10 cellular contexts compared by ENCODE assay signal in genomic region chr2:46982356-46983064, GRCh38. TPM values are rescaled to one million over a fixed set of nuclear protein-coding genes. Genes with fewer than 3 reads are reported as not detected.
DNase-seq lines count a peak whose midpoint lies in the region; ATAC-seq and TF ChIP-seq lines count a peak whose summit lies in the region.
"Had no signal": no experiment of that assay in that cellular context is flagged by ENCODE, and none has a peak within 500 bp of the region (broad histone marks: within the 10 kb centered on the region; RNA-seq: fewer than 3 reads in every experiment).

No MANE protein-coding gene starts in this region.

- 91 to 93% methylated on average over 5 of the region's 5 CpGs for WGBS in heart right ventricle, 2 donors
- 87 to 94% methylated on average over 5 of the region's 5 CpGs for WGBS in upper lobe of left lung, 2 donors

- H3K4me1 Mint-ChIP-seq in T-cell: peaks cover 65 to 82% (median 71%) of the 10 kb centered on the region in 3 donors
- H3K4me1 Mint-ChIP-seq in immature natural killer cell: peaks cover 47 to 54% of the 10 kb centered on the region in 2 donors

- ATAC-seq in heart right ventricle (no peak), Right ventricle myocardium superior (ENCODE audit: poor library complexity) (no peak), T-cell (replicated peaks in 1 of 4) (no peak), upper lobe of left lung (ENCODE audit: low FRiP score in 2 of 2) (no peak)

- intact Hi-C loops in heart right ventricle (cut with DNase I): no loop called here
- intact Hi-C loops in Right ventricle myocardium superior (cut with DNase I): no loop called here

- H3K27ac ChIP-seq in heart right ventricle: peak overlapping the region in 6 of 10 donors; percentile 49 to 87 (median 70)
- peak overlapping the region; percentile 60 to 83 (median 79) for H3K27ac ChIP-seq in upper lobe of left lung

- TF ChIP-seq POLR2A in upper lobe of left lung (IDR thresholded peaks at IDR 0.05): no peak

- POLR2A ChIA-PET in T-cell (lab: Charles Lee): interaction anchor here (0.6 to 0.7 kb wide), 2 partner anchors 67 to 478 kb away, joined by 3 read pairs; partner anchors contain the start of gene MCFD2 (in 1 of the 2)

- H3K36me3 Mint-ChIP-seq in T-cell: peaks cover 20% of the 10 kb centered on the region
- H3K36me3 Mint-ChIP-seq in immature natural killer cell: peaks cover 0 to 8% (median 7%) of the 10 kb centered on the region in 3 donors

- TF ChIP-seq EP300 in upper lobe of left lung (IDR thresholded peaks at IDR 0.05): no peak

- H3K27me3 ChIP-seq in heart right ventricle (no peaks in the 10 kb centered on the region), upper lobe of left lung (no peaks in the 10 kb centered on the region)

- H3K4me3 ChIP-seq in heart right ventricle: no peak overlapping the region
- no peak overlapping the region for H3K4me3 ChIP-seq in upper lobe of left lung

- H3K4me3 Mint-ChIP-seq in T-cell (no peak overlapping the region), immature natural killer cell (no peak overlapping the region)

- peaks cover 31 to 94% (median 54%) of the 10 kb centered on the region in 9 donors for H3K4me1 ChIP-seq in heart right ventricle
- peaks cover 55 to 69% (median 66%) of the 10 kb centered on the region in 4 donors for H3K4me1 ChIP-seq in upper lobe of left lung

- CTCF ChIA-PET in T-cell (lab: Charles Lee): interaction anchor here (0.5 to 1.4 kb wide), 7 partner anchors 35 to 341 kb away, joined by 3 to 6 read pairs (median 4); no protein-coding TSS in a partner anchor

- H3K27me3 Mint-ChIP-seq in T-cell (no peaks in the 10 kb centered on the region), immature natural killer cell (ENCODE audit: low read depth in 3 of 3) (peaks cover 0 to 4% (median 4%) of the 10 kb centered on the region in 3 donors)

- H3K9me3 ChIP-seq in heart right ventricle: no peaks in the 10 kb centered on the region
- H3K9me3 ChIP-seq in upper lobe of left lung: no peaks in the 10 kb centered on the region

- DNase-seq in heart right ventricle: no peak
- DNase-seq in Right ventricle myocardium superior: no peak
- DNase-seq in T-cell: no peak
- no peak for DNase-seq in immature natural killer cell
- no peak for DNase-seq in upper lobe of left lung
- no peak for DNase-seq in KG1 (lab: John Stamatoyannopoulos, UW)
- DNase-seq in DMS114 treated with DMSO at 0.1 percent for 48 hours (lab: John Stamatoyannopoulos, UW; ENCODE audit: unreplicated experiment): no peak
- no peak for DNase-seq in stimulated activated naive CD4-positive, alpha-beta T cell treated with Interleukin-2 at 50 U/mL for 16 hours (lab: John Stamatoyannopoulos, UW)
- DNase-seq: kidney glomerular epithelial cell, retina had no signal

- H3K27ac Mint-ChIP-seq in T-cell: peak overlapping the region; percentile 98 to 99
- H3K27ac Mint-ChIP-seq in immature natural killer cell: peak overlapping the region in 4 of 6 donors; percentile 31 to 45 (median 40)

- TF ChIP-seq CTCF in heart right ventricle (IDR thresholded peaks at IDR 0.05) (no peak), upper lobe of left lung (IDR thresholded peaks at IDR 0.05) (no peak)

- H3K36me3 ChIP-seq in heart right ventricle: peaks cover 0 to 37% (median 4%) of the 10 kb centered on the region in 9 donors
- peaks cover 0 to 26% (median 11%) of the 10 kb centered on the region in 4 donors for H3K36me3 ChIP-seq in upper lobe of left lung

- H3K9me3 Mint-ChIP-seq in T-cell (no peaks in the 10 kb centered on the region), immature natural killer cell (no peaks in the 10 kb centered on the region)

RNA-seq across cellular contexts. Expression of gene TTC7A, which starts 41.5 kb away (rescaled TPM):
- total RNA-seq in heart right ventricle (10 to 100 TPM in 2 of 10 donors, 1 to 10 TPM in 8; 4.8 to 11.4 (median 6.7) TPM), Right ventricle myocardium superior (9.2 TPM), T-cell (10 to 100 TPM; 38.9 to 52.6 (median 43.7) TPM), upper lobe of left lung (100 to 1,000 TPM in 2 of 6 donors, 10 to 100 TPM in 4; 64.0 to 119 (median 80.0) TPM)
- polyA plus RNA-seq in heart right ventricle (10 to 100 TPM in 1 of 2 donors, 1 to 10 TPM in 1; 6.0 to 11.0 TPM), immature natural killer cell (10 to 100 TPM in 1 of 3 donors, 1 to 10 TPM in 2; 7.1 to 11.7 (median 9.6) TPM)
